30 cellular contexts compared by ENCODE assay signal in the genomic region with DNA sequence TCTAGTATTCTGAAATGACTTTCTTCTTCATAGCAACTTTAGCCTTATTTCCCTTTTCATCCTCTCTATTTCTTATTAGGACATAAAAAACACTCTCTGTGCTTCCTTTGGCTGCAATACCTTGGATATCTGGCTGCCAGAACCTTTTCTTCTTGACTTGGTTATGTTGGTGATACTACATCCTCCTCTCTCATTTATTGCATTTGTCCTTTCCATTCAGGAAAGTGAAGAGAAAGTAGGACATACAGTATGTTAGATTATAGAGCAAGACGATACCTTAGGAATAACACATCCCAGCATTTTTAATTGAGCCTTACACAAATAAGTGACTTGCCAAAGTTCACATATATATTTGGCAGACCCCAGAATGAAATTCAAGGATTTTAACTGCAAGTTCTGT.
DNase-seq lines count a peak whose midpoint lies in the region; ATAC-seq, FAIRE-seq and TF ChIP-seq lines count a peak whose summit lies in the region.
"Had no signal": no experiment of that assay in that cellular context is flagged by ENCODE, and none has a peak within 500 bp of the region (broad histone marks: within the 10 kb centered on the region; RNA-seq: fewer than 3 reads in every experiment).

No MANE protein-coding gene starts in this region.

- no peaks in the 10 kb centered on the region for H3K27me3 ChIP-seq in WERI-Rb-1 (ENCODE audit: insufficient read depth, low read depth, severe bottlenecking)
- H3K27me3 ChIP-seq: BE2C; BLaER1; BLaER1 treated with 17β-estradiol and CSF1 and Interleukin-3, amounts not matched to agents 10 nM and 100 nM had no signal

- H3K9me3 ChIP-seq in HEK293 (ENCODE audit: control insufficient read depth, insufficient read depth, low read depth, low read length) (no peaks in the 10 kb centered on the region), WERI-Rb-1 (ENCODE audit: severe bottlenecking) (no peaks in the 10 kb centered on the region)
- H3K9me3 ChIP-seq: A549; BE2C; BLaER1; BLaER1 treated with 17β-estradiol and CSF1 and Interleukin-3, amounts not matched to agents 10 nM and 100 nM; Caco-2 had no signal

- POLR2A ChIA-PET in HEK293 (lab: Yijun Ruan, JAX): no interaction called here

- TF ChIP-seq CTCF in HEK293 (tag by site-specific recombination; IDR thresholded peaks at IDR 0.05): no peak
- TF ChIP-seq CTCF in WERI-Rb-1 (IDR thresholded peaks at IDR 0.05; ENCODE audit: low read depth, low read length): no peak

- no peak overlapping the region for H3K4me3 ChIP-seq in HEK293 (ENCODE audit: low read depth, low read length)
- H3K4me3 ChIP-seq in WERI-Rb-1 (ENCODE audit: low read depth, low read length): no peak overlapping the region
- H3K4me3 ChIP-seq: A549; BLaER1; BLaER1 treated with 17β-estradiol and CSF1 and Interleukin-3, amounts not matched to agents 10 nM and 100 nM had no signal

- DNase-seq in GM19239 (ENCODE audit: insufficient read length, low spot score): no peak
- no peak for DNase-seq in WERI-Rb-1
- DNase-seq: 8988T; ACHN; AML-193; BE2C; C1 segment of cervical spinal cord; Caco-2; Calu3; CD4-positive, alpha-beta memory T cell; CD4-positive, alpha-beta T cell; CD4-positive, CD25-positive, alpha-beta regulatory T cell; CD8-positive, alpha-beta memory T cell; CD8-positive, alpha-beta T cell; COR-L47; DMS 273 treated with DMSO at 0.1 percent for 48 hours; DMS153; DMS53; DMS79; DMS79 treated with DMSO at 0.1 percent for 48 hours; DND-41; EL had no signal

- ATAC-seq in GM18873 (IDR thresholded peaks at IDR 0.05; ENCODE audit: low FRiP score, unreplicated experiment): no peak
- ATAC-seq: A549; CD8-positive, alpha-beta T cell had no signal

- no peaks in the 10 kb centered on the region for H3K36me3 ChIP-seq in HEK293 (ENCODE audit: control insufficient read depth in 2 of 2, insufficient read depth in 1 of 2, low read length in 2 of 2)
- H3K36me3 ChIP-seq in WERI-Rb-1: no peaks in the 10 kb centered on the region
- H3K36me3 ChIP-seq: BE2C; BLaER1; BLaER1 treated with 17β-estradiol and CSF1 and Interleukin-3, amounts not matched to agents 10 nM and 100 nM had no signal

- H3K4me1 ChIP-seq in HEK293 (ENCODE audit: control insufficient read depth, insufficient read depth, low read length): peaks cover 11% of the 10 kb centered on the region
- H3K4me1 ChIP-seq: A549; BE2C; BLaER1; BLaER1 treated with 17β-estradiol and CSF1 and Interleukin-3, amounts not matched to agents 10 nM and 100 nM; Caco-2 had no signal

- CTCF ChIA-PET in HEK293 (lab: Yijun Ruan, JAX): interaction anchor here (0.6 to 0.9 kb wide), 2 partner anchors 43 to 526 kb away, joined by 3 read pairs; no protein-coding TSS in a partner anchor

- peak; percentile 37 for FAIRE-seq in GM19239 (lab: Jason Lieb, UNC)
- FAIRE-seq: A549, D721Med had no signal

- H3K27ac ChIP-seq in HEK293 (ENCODE audit: extremely low read depth, low read depth, low read length): no peak overlapping the region
- H3K27ac ChIP-seq in WERI-Rb-1: no peak overlapping the region
- H3K27ac ChIP-seq: 22Rv1; A549; BLaER1; BLaER1 treated with 17β-estradiol and CSF1 and Interleukin-3, amounts not matched to agents 10 nM and 100 nM; C4-2B had no signal

TF ChIP-seq in HEK293, 187 proteins besides CTCF, POLR2A, EP300 and RAD21:
- no peak for TF ChIP-seq ZNF677 (tag by site-specific recombination; IDR thresholded peaks at IDR 0.05)
- TF ChIP-seq, protein P1, sequence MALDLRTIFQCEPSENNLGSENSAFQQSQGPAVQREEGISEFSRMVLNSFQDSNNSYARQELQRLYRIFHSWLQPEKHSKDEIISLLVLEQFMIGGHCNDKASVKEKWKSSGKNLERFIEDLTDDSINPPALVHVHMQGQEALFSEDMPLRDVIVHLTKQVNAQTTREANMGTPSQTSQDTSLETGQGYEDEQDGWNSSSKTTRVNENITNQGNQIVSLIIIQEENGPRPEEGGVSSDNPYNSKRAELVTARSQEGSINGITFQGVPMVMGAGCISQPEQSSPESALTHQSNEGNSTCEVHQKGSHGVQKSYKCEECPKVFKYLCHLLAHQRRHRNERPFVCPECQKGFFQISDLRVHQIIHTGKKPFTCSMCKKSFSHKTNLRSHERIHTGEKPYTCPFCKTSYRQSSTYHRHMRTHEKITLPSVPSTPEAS (tag by site-specific recombination; IDR thresholded peaks at IDR 0.05): no peak
- TF ChIP-seq PRDM1 (tag by site-specific recombination; IDR thresholded peaks at IDR 0.05): peak; percentile 93
